31 cellular contexts compared by ENCODE assay signal in the genomic region with DNA sequence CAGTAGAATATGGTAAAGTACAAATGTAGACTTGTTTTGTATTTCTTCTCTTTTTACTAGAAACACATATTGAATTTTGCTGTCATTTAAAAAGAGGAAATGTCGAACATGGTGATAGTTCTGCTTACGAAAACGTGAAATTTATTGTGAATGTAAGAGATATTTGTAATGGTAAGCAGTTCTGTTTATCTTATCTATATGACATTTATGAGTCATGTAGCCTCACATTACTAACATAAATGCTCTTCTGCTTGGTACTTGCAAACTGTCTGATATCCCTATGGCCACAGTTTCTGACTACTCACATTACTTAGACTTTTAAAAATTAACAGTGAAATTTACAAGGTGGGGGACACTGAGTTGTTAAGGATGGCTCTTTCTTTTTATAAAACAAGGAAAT. TPM values are rescaled to one million over a fixed set of nuclear protein-coding genes. Genes with fewer than 3 reads are reported as not detected.
"Had no signal": no experiment of that assay in that cellular context is flagged by ENCODE, and none has a peak within 500 bp of the region (broad histone marks: within the 10 kb centered on the region; RNA-seq: fewer than 3 reads in every experiment).

No MANE protein-coding gene starts in this region.

- H3K36me3 Mint-ChIP-seq: immature natural killer cell; mesothelial cell of epicardium; naive B cell; natural killer cell; neural progenitor cell; stimulated activated naive B cell treated with anti-CD40 and anti-IgM and Interleukin-4, amounts not matched to agents 10 μg/mL and 1 μg/mL and 100 μg/mL, for 72 hours had no signal

- ATAC-seq: natural killer cell; psoas muscle; right lobe of liver; stimulated activated naive B cell treated with anti-CD40 and anti-IgM and Interleukin-4, amounts not matched to agents 10 μg/mL and 1 μg/mL and 100 μg/mL, for 72 hours; stimulated activated naive CD8-positive, alpha-beta T cell treated with anti-CD3 and anti-CD28 coated beads, Interleukin-15, Interleukin-2, amounts not matched to agents 100 U/mL and 50 U/mL, for 24 hours had no signal

- H3K4me1 Mint-ChIP-seq: immature natural killer cell; mesothelial cell of epicardium; naive B cell; natural killer cell; nephron progenitor cell; neural progenitor cell; stimulated activated naive B cell treated with anti-CD40 and anti-IgM and Interleukin-4, amounts not matched to agents 10 μg/mL and 1 μg/mL and 100 μg/mL, for 72 hours had no signal

- H3K9me3 ChIP-seq: left ventricle myocardium inferior, neutrophil, psoas muscle, right lobe of liver, stomach, testis, thyroid gland, transverse colon, upper lobe of left lung had no signal

- H3K9me3 Mint-ChIP-seq: immature natural killer cell; mesothelial cell of epicardium; naive B cell; natural killer cell; nephron progenitor cell; neural progenitor cell; stimulated activated naive B cell treated with anti-CD40 and anti-IgM and Interleukin-4, amounts not matched to agents 10 μg/mL and 1 μg/mL and 100 μg/mL, for 72 hours had no signal

- H3K4me3 Mint-ChIP-seq: immature natural killer cell; mesothelial cell of epicardium; naive B cell; natural killer cell; nephron progenitor cell; neural progenitor cell; stimulated activated naive B cell treated with anti-CD40 and anti-IgM and Interleukin-4, amounts not matched to agents 10 μg/mL and 1 μg/mL and 100 μg/mL, for 72 hours had no signal

- DNase-seq: hypothalamus; immature natural killer cell; left ventricle myocardium inferior; mesendoderm; naive B cell; natural killer cell; nephron progenitor cell; occipital lobe; psoas muscle; right lobe of liver; stimulated activated CD4-positive, alpha-beta T cell treated with anti-CD3 and anti-CD28 coated beads, Interleukin-1b, Interleukin-23, amount 100 ng/mL, for 48 hours; stimulated activated CD4-positive, alpha-beta T cell treated with anti-CD3 and anti-CD28 coated beads, Interleukin-2, amount 100 ng/mL, for 48 hours; stimulated activated naive B cell treated with anti-CD40 and anti-IgM and Interleukin-4, amounts not matched to agents 10 μg/mL and 1 μg/mL and 100 μg/mL, for 72 hours; stimulated activated naive CD8-positive, alpha-beta T cell treated with anti-CD3 and anti-CD28 coated beads, Interleukin-15, Interleukin-2, amounts not matched to agents 100 U/mL and 50 U/mL, for 24 hours; stomach; testis; thyroid gland; transverse colon; upper lobe of left lung had no signal

- H3K4me1 ChIP-seq: left ventricle myocardium inferior, neural progenitor cell, parathyroid adenoma, psoas muscle, right lobe of liver, stomach, testis, thyroid gland, transverse colon, upper lobe of left lung had no signal

- H3K4me3 ChIP-seq: left ventricle myocardium inferior, lung, neural progenitor cell, psoas muscle, right lobe of liver, smooth muscle cell, stomach, testis, thyroid gland, transverse colon, upper lobe of left lung had no signal

- H3K27me3 Mint-ChIP-seq: naive B cell; stimulated activated naive B cell treated with anti-CD40 and anti-IgM and Interleukin-4, amounts not matched to agents 10 μg/mL and 1 μg/mL and 100 μg/mL, for 72 hours had no signal

- H3K36me3 ChIP-seq: left ventricle myocardium inferior, neural progenitor cell, neutrophil, right lobe of liver, stomach, thyroid gland, transverse colon, upper lobe of left lung had no signal

- H3K27ac ChIP-seq: left ventricle myocardium inferior, neural progenitor cell, neutrophil, parathyroid adenoma, psoas muscle, right lobe of liver, stomach, testis, thyroid gland, transverse colon, upper lobe of left lung had no signal

- H3K9ac ChIP-seq: neural progenitor cell, parathyroid adenoma had no signal

- H3K27ac Mint-ChIP-seq: immature natural killer cell; mesothelial cell of epicardium; naive B cell; natural killer cell; nephron progenitor cell; neural progenitor cell; stimulated activated naive B cell treated with anti-CD40 and anti-IgM and Interleukin-4, amounts not matched to agents 10 μg/mL and 1 μg/mL and 100 μg/mL, for 72 hours had no signal

RNA-seq across cellular contexts. Expression of a gene that starts 57.9 kb away (rescaled TPM):
- total RNA-seq: kidney epithelial cell, left ventricle myocardium inferior, lower leg skin, lung, mesothelial cell of epicardium, mononuclear cell, natural killer cell, occipital lobe, osteocyte, posterior vena cava, psoas muscle, right lobe of liver, smooth muscle cell, stomach, transverse colon, upper lobe of left lung, urinary bladder had no signal
- polyA plus RNA-seq: immature natural killer cell, lung, stomach, urinary bladder had no signal
